8 cellular contexts compared by ENCODE assay signal in the genomic region with DNA sequence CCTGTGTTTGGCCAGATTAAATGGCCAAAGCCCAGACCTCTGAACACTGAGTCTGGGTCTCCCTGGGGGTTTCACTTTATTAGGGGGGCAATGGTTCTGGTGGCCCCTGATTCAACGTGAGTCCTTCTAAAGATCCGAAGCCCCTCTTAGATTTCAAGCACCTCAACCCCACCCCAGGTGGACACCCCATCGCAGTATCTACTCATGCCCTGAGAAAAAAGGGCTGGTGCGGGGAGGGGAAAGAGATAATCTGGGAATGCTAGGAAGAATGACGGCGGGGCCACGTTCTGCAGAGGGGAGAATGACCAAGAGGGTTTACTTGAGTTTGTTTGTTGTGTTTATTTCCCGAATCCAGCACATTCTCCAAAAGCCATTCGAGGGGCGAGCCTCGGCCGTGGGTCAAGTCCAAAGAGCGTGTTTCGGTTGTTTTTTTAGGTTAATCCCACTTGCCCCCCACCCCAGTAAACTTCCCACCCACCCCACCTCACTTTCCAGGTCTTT. TPM values are rescaled to one million over a fixed set of nuclear protein-coding genes. Genes with fewer than 3 reads are reported as not detected.
DNase-seq lines count a peak whose midpoint lies in the region; ATAC-seq and TF ChIP-seq lines count a peak whose summit lies in the region.

No MANE protein-coding gene starts in this region.

- peak overlapping the region; percentile 38 for H3K9ac ChIP-seq in rectal smooth muscle tissue (ENCODE audit: low read length)

- no peaks in the 10 kb centered on the region for H3K9me3 ChIP-seq in Peyer's patch

- H3K27ac ChIP-seq in Peyer's patch (peak overlapping the region; percentile 91 to 99 (median 96)), rectal smooth muscle tissue (ENCODE audit: low read depth, low read length) (peak overlapping the region; percentile 71)

- peak overlapping the region; percentile 79 to 94 (median 86) for H3K4me3 ChIP-seq in Peyer's patch
- H3K4me3 ChIP-seq in fibroblast of mammary gland (ENCODE audit: control insufficient read depth, low read depth, low read length), result peak overlapping the region; percentile 79
- peak overlapping the region; percentile 91 for H3K4me3 ChIP-seq in rectal smooth muscle tissue (ENCODE audit: low read length)

- ATAC-seq in GM18907 (IDR thresholded peaks at IDR 0.05; ENCODE audit: unreplicated experiment), result no peak

- TF ChIP-seq CTCF in Peyer's patch (IDR thresholded peaks at IDR 0.05), result peak in 1 of 6 experiments; percentile 1
- no peak for TF ChIP-seq CTCF in fibroblast of mammary gland (conservative IDR thresholded peaks at IDR 0.05; ENCODE audit: control insufficient read depth, insufficient read depth, low read depth, low read length)

- H3K4me1 ChIP-seq in Peyer's patch (peaks cover 0 to 52% (median 20%) of the 10 kb centered on the region in 4 donors), rectal smooth muscle tissue (ENCODE audit: control insufficient read depth, insufficient read depth, low read length) (peaks cover 7% of the 10 kb centered on the region)

- H3K27me3 ChIP-seq in Peyer's patch, result no peaks in the 10 kb centered on the region
- no peaks in the 10 kb centered on the region for H3K27me3 ChIP-seq in rectal smooth muscle tissue (ENCODE audit: control insufficient read depth, insufficient read depth, low read length)

- H3K36me3 ChIP-seq in Peyer's patch (no peaks in the 10 kb centered on the region), rectal smooth muscle tissue (ENCODE audit: control insufficient read depth, insufficient read depth, low read length) (no peaks in the 10 kb centered on the region)

- DNase-seq in GM03348 (ENCODE audit: low spot score) (peak; percentile 13), Peyer's patch (peak in 1 of 3 donors; percentile 48), fibroblast of mammary gland (ENCODE audit: low read depth) (no peak), dermis blood vessel endothelial cell (no peak), hippocampal formation (lab: John Stamatoyannopoulos, UW) (no peak)
- DNase-seq in effector CD4-positive, alpha-beta T cell, result no peak

- no peak for TF ChIP-seq POLR2A in Peyer's patch (IDR thresholded peaks at IDR 0.05)

RNA-seq across cellular contexts. Expression of gene PDLIM1, which starts 0.8 kb away (rescaled TPM):
- 100 to 1,000 TPM; 180 to 351 (median 240) TPM for total RNA-seq in Peyer's patch
- total RNA-seq in dermis blood vessel endothelial cell, result 62.5 and 188 TPM in 2 replicates
